23 cellular contexts compared by ENCODE assay signal in genomic region chr9:16371306-16371705, GRCh38.
A peak's percentile ranks its signal among the peaks of the same experiment; 100 is the strongest.
DNase-seq lines count a peak whose midpoint lies in the region; ATAC-seq and TF ChIP-seq lines count a peak whose summit lies in the region.
"Had no signal": no experiment of that assay in that cellular context is flagged by ENCODE, and none has a peak within 500 bp of the region (broad histone marks: within the 10 kb centered on the region; RNA-seq: fewer than 3 reads in every experiment).

No MANE protein-coding gene starts in this region.

- peak; percentile 51 for DNase-seq in NCI-H82 (lab: John Stamatoyannopoulos, UW)
- DNase-seq in NCI-H82 treated with DMSO at 0.1 percent for 48 hours (lab: John Stamatoyannopoulos, UW; ENCODE audit: unreplicated experiment), result no peak
- peak; percentile 97 to 99 for DNase-seq in NCI-H526 (lab: John Stamatoyannopoulos, UW)
- peak; percentile 29 for DNase-seq in kidney epithelial cell (ENCODE audit: low read depth)
- DNase-seq in thyroid gland, result peak; percentile 13 to 23
- DNase-seq in SKM-1 treated with dmso at 0.1 percent for 144 hours (lab: John Stamatoyannopoulos, UW; ENCODE audit: unreplicated experiment), result no peak
- DNase-seq in esophagus squamous epithelium (lab: John Stamatoyannopoulos, UW), result no peak
- DNase-seq: activated CD4-positive, alpha-beta memory T cell treated with anti-CD3 and anti-CD28 coated beads, Interleukin-2, amount 10 ng/mL, durations not matched to agents 7 days and 5 days; activated effector memory CD4-positive, alpha-beta T cell treated with Interleukin-2 at 50 U/mL for 16 hours; activated naive CD8-positive, alpha-beta T cell treated with anti-CD3 and anti-CD28 coated beads, Interleukin-2, amount 50 U/mL, for 24 hours; brain microvascular endothelial cell; Caco-2; effector memory CD8-positive, alpha-beta T cell; Kasumi-1; left cardiac atrium; NCI-H1092; NCI-H2029 treated with DMSO at 0.1 percent for 48 hours; right lobe of liver; T1000 had no signal

- H3K27ac ChIP-seq in thyroid gland (no peak overlapping the region), esophagus squamous epithelium (no peak overlapping the region)
- H3K27ac ChIP-seq: brain microvascular endothelial cell, esophagus muscularis mucosa, gastroesophageal sphincter, right lobe of liver had no signal

- no peaks in the 10 kb centered on the region for H3K36me3 ChIP-seq in kidney epithelial cell (ENCODE audit: control insufficient read depth, insufficient read depth, low read length)
- H3K36me3 ChIP-seq in thyroid gland, result no peaks in the 10 kb centered on the region
- H3K36me3 ChIP-seq in esophagus squamous epithelium, result no peaks in the 10 kb centered on the region
- H3K36me3 ChIP-seq: brain microvascular endothelial cell, esophagus muscularis mucosa, gastroesophageal sphincter, right lobe of liver had no signal

- ATAC-seq in HG02852 (IDR thresholded peaks at IDR 0.05; ENCODE audit: unreplicated experiment), result no peak
- ATAC-seq: A549; activated naive CD8-positive, alpha-beta T cell treated with anti-CD3 and anti-CD28 coated beads, Interleukin-2, amount 50 U/mL, for 24 hours; effector memory CD8-positive, alpha-beta T cell; gastroesophageal sphincter; left cardiac atrium; right lobe of liver had no signal

- TF ChIP-seq POLR2A in thyroid gland (IDR thresholded peaks at IDR 0.05) (no peak), esophagus squamous epithelium (IDR thresholded peaks at IDR 0.05) (no peak)

- peak; percentile 31 for TF ChIP-seq CTCF in kidney epithelial cell (IDR thresholded peaks at IDR 0.05; ENCODE audit: insufficient read depth, low read length, poor library complexity, severe bottlenecking)
- no peak for TF ChIP-seq CTCF in thyroid gland (IDR thresholded peaks at IDR 0.05)
- no peak for TF ChIP-seq CTCF in esophagus squamous epithelium (IDR thresholded peaks at IDR 0.05)

- no peaks in the 10 kb centered on the region for H3K4me1 ChIP-seq in thyroid gland
- H3K4me1 ChIP-seq in esophagus squamous epithelium, result no peaks in the 10 kb centered on the region
- H3K4me1 ChIP-seq: Caco-2, esophagus muscularis mucosa, gastroesophageal sphincter, right lobe of liver had no signal

- H3K4me3 ChIP-seq in kidney epithelial cell (ENCODE audit: low read depth, low read length), result no peak overlapping the region
- H3K4me3 ChIP-seq in thyroid gland (replicated peaks in 1 of 3), result no peak overlapping the region
- no peak overlapping the region for H3K4me3 ChIP-seq in esophagus squamous epithelium
- H3K4me3 ChIP-seq: A549, esophagus muscularis mucosa, gastroesophageal sphincter, right lobe of liver had no signal

- H3K27me3 ChIP-seq in kidney epithelial cell (ENCODE audit: control insufficient read depth, insufficient read depth, low read length) (no peaks in the 10 kb centered on the region), thyroid gland (no peaks in the 10 kb centered on the region), esophagus squamous epithelium (peaks cover 0 to 51% (median 0%) of the 10 kb centered on the region in 4 donors)
- H3K27me3 ChIP-seq: brain microvascular endothelial cell, esophagus muscularis mucosa, gastroesophageal sphincter, right lobe of liver had no signal

- intact Hi-C loops in thyroid gland (cut with DNase I) (no loop called here), esophagus squamous epithelium (cut with DNase I) (no loop called here)

- H3K9me3 ChIP-seq in thyroid gland, result no peaks in the 10 kb centered on the region
- H3K9me3 ChIP-seq in esophagus squamous epithelium, result no peaks in the 10 kb centered on the region
- H3K9me3 ChIP-seq: A549, Caco-2, esophagus muscularis mucosa, gastroesophageal sphincter, right lobe of liver had no signal

- 36 to 51% methylated on average over 4 of the region's 4 CpGs for WGBS in thyroid gland, 2 donors
- WGBS in esophagus squamous epithelium, 2 donors, result 90 to 92% methylated on average over 3 to 4 of the region's 4 CpGs

Comparison
In these comparisons a context has a peak if more than half of its experiments do, and no peak if none do; other contexts are left out.
1. DNase-seq: peak in NCI-H82 (single experiment), NCI-H526 (2 of 2), kidney epithelial cell (single experiment) and thyroid gland (2 of 2); none in NCI-H82 treated with DMSO at 0.1 percent for 48 hours (single experiment), SKM-1 treated with dmso at 0.1 percent for 144 hours (single experiment) and esophagus squamous epithelium (single experiment).